ENCODE assay signal across 9 cellular contexts in genomic region chr2:54763636-54764291, GRCh38. TPM values are rescaled to one million over a fixed set of nuclear protein-coding genes. Genes with fewer than 3 reads are reported as not detected.
A peak's percentile ranks its signal among the peaks of the same experiment; 100 is the strongest.
DNase-seq lines count a peak whose midpoint lies in the region; ATAC-seq lines count a peak whose summit lies in the region.
"Had no signal": no experiment of that assay in that cellular context is flagged by ENCODE, and none has a peak within 500 bp of the region (broad histone marks: within the 10 kb centered on the region; RNA-seq: fewer than 3 reads in every experiment).

No MANE protein-coding gene starts in this region.

- DNase-seq in stimulated activated CD4-positive, alpha-beta T cell treated with anti-CD3 and anti-CD28 coated beads, Interleukin-15, amount 100 ng/mL, for 24 hours = peak; percentile 22
- no peak for DNase-seq in stimulated activated CD4-positive, alpha-beta T cell treated with anti-CD3 and anti-CD28 coated beads, Interleukin-12 subunit alpha, Interleukin-12 subunit beta, amount 100 ng/mL, for 4 hours
- DNase-seq in NCI-H1694 treated with DMSO at 0.1 percent for 48 hours (lab: John Stamatoyannopoulos, UW) (peak; percentile 22), dermis blood vessel endothelial cell (peak; percentile 21), HK-2 (ENCODE audit: unreplicated experiment) (no peak)
- DNase-seq: stimulated activated naive CD4-positive, alpha-beta T cell had no signal

- ATAC-seq in GM21515 (IDR thresholded peaks at IDR 0.05; ENCODE audit: unreplicated experiment) (no peak), GM21528 (IDR thresholded peaks at IDR 0.05; ENCODE audit: low FRiP score, unreplicated experiment) (no peak), GM19035 (IDR thresholded peaks at IDR 0.05; ENCODE audit: unreplicated experiment) (no peak)

RNA-seq across cellular contexts. Expression of gene EML6, which starts 40.3 kb away (rescaled TPM):
- 0.17 and 1.1 TPM in 2 replicates for total RNA-seq in dermis blood vessel endothelial cell

Comparison
In these comparisons a context has a peak if more than half of its experiments do, and no peak if none do; other contexts are left out.
1. DNase-seq: peak in stimulated activated CD4-positive, alpha-beta T cell treated with anti-CD3 and anti-CD28 coated beads, Interleukin-15, amount 100 ng/mL, for 24 hours (single experiment), NCI-H1694 treated with DMSO at 0.1 percent for 48 hours (single experiment) and dermis blood vessel endothelial cell (single experiment); none in stimulated activated CD4-positive, alpha-beta T cell treated with anti-CD3 and anti-CD28 coated beads, Interleukin-12 subunit alpha, Interleukin-12 subunit beta, amount 100 ng/mL, for 4 hours (single experiment) and HK-2 (single experiment).